Comparison of ENCODE assay signal across 8 cellular contexts in genomic region chr9:38362912-38363588, GRCh38. TPM values are rescaled to one million over a fixed set of nuclear protein-coding genes. Genes with fewer than 3 reads are reported as not detected.
DNase-seq lines count a peak whose midpoint lies in the region; ATAC-seq and TF ChIP-seq lines count a peak whose summit lies in the region.

No MANE protein-coding gene starts in this region.

- peaks cover 0 to 4% (median 0%) of the 10 kb centered on the region in 3 donors for H3K4me1 Mint-ChIP-seq in CD8-positive, alpha-beta memory T cell
- peaks cover 4 to 7% of the 10 kb centered on the region in 2 donors for H3K4me1 Mint-ChIP-seq in immature natural killer cell
- H3K4me1 Mint-ChIP-seq in stimulated activated naive B cell treated with anti-CD40 and anti-IgM and Interleukin-4, amounts not matched to agents 10 μg/mL and 1 μg/mL and 100 μg/mL, for 72 hours, result peaks cover 5% of the 10 kb centered on the region in 2 donors

- H3K27ac Mint-ChIP-seq in CD8-positive, alpha-beta memory T cell, result peak overlapping the region in 1 of 8 donors; percentile 11
- H3K27ac Mint-ChIP-seq in immature natural killer cell, result peak overlapping the region in 1 of 6 donors; percentile 30
- no peak overlapping the region for H3K27ac Mint-ChIP-seq in stimulated activated naive B cell treated with anti-CD40 and anti-IgM and Interleukin-4, amounts not matched to agents 10 μg/mL and 1 μg/mL and 100 μg/mL, for 72 hours

- H4K20me1 ChIP-seq in Karpas-422 (ENCODE audit: insufficient read depth, low read depth, low read length), result no peaks in the 10 kb centered on the region

- peak overlapping the region in 4 of 7 donors; percentile 49 to 61 (median 55) for H3K4me3 Mint-ChIP-seq in CD8-positive, alpha-beta memory T cell
- H3K4me3 Mint-ChIP-seq in immature natural killer cell, result peak overlapping the region; percentile 62 to 76 (median 73)
- H3K4me3 Mint-ChIP-seq in stimulated activated naive B cell treated with anti-CD40 and anti-IgM and Interleukin-4, amounts not matched to agents 10 μg/mL and 1 μg/mL and 100 μg/mL, for 72 hours, result peak overlapping the region; percentile 63 to 72

- no peaks in the 10 kb centered on the region for H3K9me3 Mint-ChIP-seq in CD8-positive, alpha-beta memory T cell
- H3K9me3 Mint-ChIP-seq in immature natural killer cell, result no peaks in the 10 kb centered on the region
- H3K9me3 Mint-ChIP-seq in stimulated activated naive B cell treated with anti-CD40 and anti-IgM and Interleukin-4, amounts not matched to agents 10 μg/mL and 1 μg/mL and 100 μg/mL, for 72 hours, result no peaks in the 10 kb centered on the region

- peak; percentile 74 for TF ChIP-seq CTCF in brain microvascular endothelial cell (IDR thresholded peaks at IDR 0.05; ENCODE audit: low read depth, low read length, missing control alignments)

- no peaks in the 10 kb centered on the region for H3K36me3 ChIP-seq in CD8-positive, alpha-beta memory T cell (ENCODE audit: insufficient read depth, low read length)
- no peaks in the 10 kb centered on the region for H3K36me3 ChIP-seq in Karpas-422 (ENCODE audit: insufficient read depth, low read length)
- H3K36me3 ChIP-seq in brain microvascular endothelial cell (replicated peaks), result no peaks in the 10 kb centered on the region

- peak; percentile 64 for ATAC-seq in GM19025 (IDR thresholded peaks at IDR 0.05; ENCODE audit: low read depth, unreplicated experiment)
- ATAC-seq in stimulated activated naive B cell treated with anti-CD40 and anti-IgM and Interleukin-4, amounts not matched to agents 10 μg/mL and 1 μg/mL and 100 μg/mL, for 72 hours (replicated peaks), result peak; percentile 79 to 87

- H3K27ac ChIP-seq in CD8-positive, alpha-beta memory T cell (ENCODE audit: low read depth, low read length), result no peak overlapping the region
- no peak overlapping the region for H3K27ac ChIP-seq in Karpas-422 (ENCODE audit: low read length)
- no peak overlapping the region for H3K27ac ChIP-seq in brain microvascular endothelial cell

- H3K9me3 ChIP-seq in CD8-positive, alpha-beta memory T cell (ENCODE audit: low read length), result no peaks in the 10 kb centered on the region
- H3K9me3 ChIP-seq in Karpas-422 (ENCODE audit: low read length), result no peaks in the 10 kb centered on the region

- CTCF ChIA-PET in CD8-positive, alpha-beta memory T cell (lab: Charles Lee), result no interaction called here

- H3K9me2 ChIP-seq in Karpas-422 (replicated peaks; ENCODE audit: insufficient read depth, low read length), result no peaks in the 10 kb centered on the region

- peak in 1 of 5 donors; percentile 6 for DNase-seq in CD8-positive, alpha-beta memory T cell
- DNase-seq in Karpas-422, result peak; percentile 76
- peak; percentile 41 for DNase-seq in OCI-M1 (lab: John Stamatoyannopoulos, UW)
- peak; percentile 63 for DNase-seq in brain microvascular endothelial cell
- peak; percentile 7 to 35 (median 31) for DNase-seq in immature natural killer cell
- peak; percentile 11 for DNase-seq in stimulated activated naive B cell treated with anti-CD40 and anti-IgM and Interleukin-4, amounts not matched to agents 10 μg/mL and 1 μg/mL and 100 μg/mL, for 72 hours
- no peak for DNase-seq in ecto neural progenitor cell (ENCODE audit: low spot score)

- no peaks in the 10 kb centered on the region for H3K27me3 ChIP-seq in CD8-positive, alpha-beta memory T cell (ENCODE audit: insufficient read depth, low read length, poor library complexity, severe bottlenecking)
- no peaks in the 10 kb centered on the region for H3K27me3 ChIP-seq in Karpas-422 (ENCODE audit: low read length)
- H3K27me3 ChIP-seq in brain microvascular endothelial cell (replicated peaks), result no peaks in the 10 kb centered on the region

- no peak overlapping the region for H3K4me3 ChIP-seq in CD8-positive, alpha-beta memory T cell (ENCODE audit: low read length)
- H3K4me3 ChIP-seq in Karpas-422 (ENCODE audit: low read length) (no peak overlapping the region), brain microvascular endothelial cell (ENCODE audit: low read depth, low read length) (peak overlapping the region; percentile 16)

- H3K9ac ChIP-seq in Karpas-422 (ENCODE audit: low read length), result no peak overlapping the region

- no peaks in the 10 kb centered on the region for H3K4me1 ChIP-seq in CD8-positive, alpha-beta memory T cell (ENCODE audit: insufficient read depth, low read length)
- no peaks in the 10 kb centered on the region; the same call in 1 of the 2 replicates for H3K4me1 ChIP-seq in Karpas-422 (ENCODE audit: low read length)

- no peak overlapping the region for H2AFZ ChIP-seq in Karpas-422 (ENCODE audit: low read length)

- no peak overlapping the region for H3K4me2 ChIP-seq in Karpas-422 (ENCODE audit: low read depth, low read length, poor library complexity, severe bottlenecking)

- H3K36me3 Mint-ChIP-seq in CD8-positive, alpha-beta memory T cell, result no peaks in the 10 kb centered on the region
- no peaks in the 10 kb centered on the region for H3K36me3 Mint-ChIP-seq in immature natural killer cell
- no peaks in the 10 kb centered on the region for H3K36me3 Mint-ChIP-seq in stimulated activated naive B cell treated with anti-CD40 and anti-IgM and Interleukin-4, amounts not matched to agents 10 μg/mL and 1 μg/mL and 100 μg/mL, for 72 hours

- in situ Hi-C loops in brain microvascular endothelial cell (cut with HindIII; ENCODE audit: low pct_ligation_motif_present, low sequenced_read_pairs), result no loop called here

- POLR2A ChIA-PET in CD8-positive, alpha-beta memory T cell (lab: Charles Lee), result no interaction called here

- H3K27me3 Mint-ChIP-seq in CD8-positive, alpha-beta memory T cell, result peaks cover 5 to 10% of the 10 kb centered on the region in 2 donors
- H3K27me3 Mint-ChIP-seq in immature natural killer cell (ENCODE audit: low read depth in 3 of 3), result peaks cover 0 to 4% (median 0%) of the 10 kb centered on the region in 3 donors
- H3K27me3 Mint-ChIP-seq in stimulated activated naive B cell treated with anti-CD40 and anti-IgM and Interleukin-4, amounts not matched to agents 10 μg/mL and 1 μg/mL and 100 μg/mL, for 72 hours, result peaks cover 10 to 11% of the 10 kb centered on the region in 2 donors

- H3K79me2 ChIP-seq in Karpas-422 (ENCODE audit: low read length), result no peaks in the 10 kb centered on the region

RNA-seq across cellular contexts. Expression of gene ALDH1B1, which starts 29.5 kb away (rescaled TPM):
- 10 to 100 TPM; 25.1 to 27.6 TPM for total RNA-seq in CD8-positive, alpha-beta memory T cell
- polyA plus RNA-seq in CD8-positive, alpha-beta memory T cell, result 13.9 TPM
- total RNA-seq in Karpas-422 (2014; rRNA removed; shearing (Covaris generic); ENCODE audit: low replicate concordance), result 10.3 and 16.3 TPM in 2 replicates
- polyA plus RNA-seq in immature natural killer cell, result 10 to 100 TPM in 2 of 3 donors, 1 to 10 TPM in 1; 8.8 to 14.2 (median 10.9) TPM
